ENCODE assay signal across 18 cellular contexts in the genomic region with DNA sequence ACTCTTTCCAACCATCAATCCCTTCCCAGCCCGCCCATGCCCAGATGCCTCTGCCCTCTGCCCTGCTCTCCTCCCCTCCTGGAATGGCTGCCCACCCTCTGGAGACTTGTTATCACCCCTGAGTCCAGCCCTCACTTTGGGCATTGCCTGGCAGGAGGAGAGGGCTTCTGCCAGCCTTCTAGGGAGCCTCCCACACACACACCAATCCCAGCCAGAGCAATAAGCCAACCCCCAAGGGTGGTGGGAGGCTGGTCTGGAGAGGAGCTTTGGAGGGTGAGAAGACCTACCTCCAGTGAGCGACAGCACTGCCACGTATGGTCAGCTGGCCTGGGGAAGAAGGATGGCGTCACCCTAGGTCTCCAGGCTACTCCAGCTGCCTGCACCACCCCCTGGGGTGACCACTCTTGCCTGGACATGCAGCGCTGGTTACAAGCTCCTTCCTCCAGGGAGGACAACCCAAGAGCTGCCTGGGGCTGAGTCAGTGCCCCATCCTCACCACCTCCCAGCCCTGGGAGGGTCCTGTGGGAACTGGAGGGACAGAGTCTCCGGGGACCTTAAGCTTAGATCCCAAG. TPM values are rescaled to one million over a fixed set of nuclear protein-coding genes. Genes with fewer than 3 reads are reported as not detected.
DNase-seq lines count a peak whose midpoint lies in the region; ATAC-seq and TF ChIP-seq lines count a peak whose summit lies in the region.
"Had no signal": no experiment of that assay in that cellular context is flagged by ENCODE, and none has a peak within 500 bp of the region (broad histone marks: within the 10 kb centered on the region; RNA-seq: fewer than 3 reads in every experiment).

No MANE protein-coding gene starts in this region.

- CTCF ChIA-PET in CD8-positive, alpha-beta memory T cell (lab: Charles Lee), result interaction anchor here (1.1 to 11.1 kb wide), 7 partner anchors 15 to 62 kb away, joined by 3 to 160 read pairs (median 8); partner anchors contain the start of gene VSIR

- H3K27me3 ChIP-seq in CD8-positive, alpha-beta memory T cell (ENCODE audit: insufficient read depth, low read length, poor library complexity, severe bottlenecking), result no peaks in the 10 kb centered on the region
- H3K27me3 ChIP-seq in neutrophil, result no peaks in the 10 kb centered on the region
- H3K27me3 ChIP-seq: BLaER1, sigmoid colon had no signal

- peaks cover 58% of the 10 kb centered on the region for H3K4me1 ChIP-seq in CD8-positive, alpha-beta memory T cell (ENCODE audit: insufficient read depth, low read length)
- H3K4me1 ChIP-seq in neutrophil (ENCODE audit: control insufficient read depth in 1 of 2, insufficient read depth in 1 of 2, low read depth in 1 of 2, low read length in 1 of 2), result peaks cover 64% of the 10 kb centered on the region in 2 experiments

- H3K4me3 ChIP-seq in CD8-positive, alpha-beta memory T cell (ENCODE audit: low read length), result no peak overlapping the region
- H3K4me3 ChIP-seq in NB4 (ENCODE audit: low read depth, low read length) (no peak overlapping the region), neutrophil (ENCODE audit: low read depth in 1 of 2, low read length in 1 of 2) (no peak overlapping the region)
- H3K4me3 ChIP-seq: BLaER1, sigmoid colon, thoracic aorta had no signal

- H3K4me1 Mint-ChIP-seq in CD8-positive, alpha-beta memory T cell, result peaks cover 62 to 81% (median 63%) of the 10 kb centered on the region in 3 donors

- H3K4me3 Mint-ChIP-seq in CD8-positive, alpha-beta memory T cell, result no peak overlapping the region

- H3K27ac Mint-ChIP-seq in CD8-positive, alpha-beta memory T cell, result peak overlapping the region in 7 of 8 donors; percentile 68 to 100 (median 99)

- no peaks in the 10 kb centered on the region for H3K27me3 Mint-ChIP-seq in CD8-positive, alpha-beta memory T cell

- no peaks in the 10 kb centered on the region for H3K36me3 Mint-ChIP-seq in CD8-positive, alpha-beta memory T cell

- no peaks in the 10 kb centered on the region for H3K9me3 Mint-ChIP-seq in CD8-positive, alpha-beta memory T cell

- no peaks in the 10 kb centered on the region for H3K9me3 ChIP-seq in CD8-positive, alpha-beta memory T cell (ENCODE audit: low read length)
- H3K9me3 ChIP-seq in neutrophil, result no peaks in the 10 kb centered on the region
- H3K9me3 ChIP-seq: BLaER1, sigmoid colon, thoracic aorta had no signal

- H3K36me3 ChIP-seq in CD8-positive, alpha-beta memory T cell (ENCODE audit: insufficient read depth, low read length), result no peaks in the 10 kb centered on the region
- H3K36me3 ChIP-seq in neutrophil, result peaks cover 3% of the 10 kb centered on the region
- H3K36me3 ChIP-seq: BLaER1, sigmoid colon, thoracic aorta had no signal

- TF ChIP-seq POLR2A in NB4 (IDR thresholded peaks at IDR 0.05; ENCODE audit: extremely low read depth, insufficient read length), result no peak

- TF ChIP-seq CTCF in NB4 (IDR thresholded peaks at IDR 0.05; ENCODE audit: low read depth, low read length) (no peak), neutrophil (IDR thresholded peaks at IDR 0.05) (no peak)

- no peak for DNase-seq in CD8-positive, alpha-beta memory T cell
- DNase-seq in NB4 (ENCODE audit: low read depth) (peak; percentile 49), caudate nucleus (lab: John Stamatoyannopoulos, UW) (no peak), 8988T (no peak)
- DNase-seq in central memory CD4-positive, alpha-beta T cell, result no peak
- DNase-seq: activated gamma-delta T cell treated with Interleukin-2 at 50 U/mL for 16 hours, DMS79, hypothalamus, kidney glomerular epithelial cell, MV-4-11, NCI-H2107, NCI-H774, sigmoid colon had no signal

- POLR2A ChIA-PET in CD8-positive, alpha-beta memory T cell (lab: Charles Lee), result interaction anchor here (0.6 to 1.1 kb wide), 2 partner anchors 15 to 378 kb away, joined by 3 to 4 read pairs; no protein-coding TSS in a partner anchor

- ATAC-seq in GM18870 (IDR thresholded peaks at IDR 0.05; ENCODE audit: unreplicated experiment), result no peak

- no peak overlapping the region for H3K27ac ChIP-seq in CD8-positive, alpha-beta memory T cell (ENCODE audit: low read depth, low read length)
- H3K27ac ChIP-seq in caudate nucleus (ENCODE audit: low read depth, low read length) (peak overlapping the region; percentile 61), neutrophil (peak overlapping the region; percentile 83)

RNA-seq across cellular contexts. Expression of gene C10orf105, which starts 8.4 kb away (rescaled TPM):
- under 1 TPM; 0.04 to 0.11 TPM for total RNA-seq in CD8-positive, alpha-beta memory T cell
- 0.23 TPM for polyA plus RNA-seq in CD8-positive, alpha-beta memory T cell
- total RNA-seq: osteocyte had no signal
